Comparison of ENCODE assay signal across 8 cellular contexts in genomic region chr19:17292301-17293074, GRCh38. TPM values are rescaled to one million over a fixed set of nuclear protein-coding genes. Genes with fewer than 3 reads are reported as not detected.
DNase-seq lines count a peak whose midpoint lies in the region; ATAC-seq and TF ChIP-seq lines count a peak whose summit lies in the region.

No MANE protein-coding gene starts in this region.

- H3K4me3 ChIP-seq in GM12865 (ENCODE audit: low read depth, low read length) (peak overlapping the region; percentile 51), HFF-Myc (replicated peaks; ENCODE audit: low read depth, low read length) (peak overlapping the region; percentile 61)

- H3K36me3 Mint-ChIP-seq in activated CD4-positive, alpha-beta memory T cell treated with anti-CD3 and anti-CD28 coated beads, Interleukin-2, amount 10 ng/mL, durations not matched to agents 7 days and 5 days (ENCODE audit: low read depth) = peaks cover 2% of the 10 kb centered on the region
- no peaks in the 10 kb centered on the region for H3K36me3 Mint-ChIP-seq in memory B cell

- H3K4me3 Mint-ChIP-seq in activated CD4-positive, alpha-beta memory T cell treated with anti-CD3 and anti-CD28 coated beads, Interleukin-2, amount 10 ng/mL, durations not matched to agents 7 days and 5 days = peak overlapping the region; percentile 83
- H3K4me3 Mint-ChIP-seq in memory B cell = peak overlapping the region; percentile 82

- TF ChIP-seq CTCF in GM12865 (IDR thresholded peaks at IDR 0.05; ENCODE audit: insufficient read depth, low read depth, low read length, missing control alignments) (peak; percentile 84), HFF-Myc (IDR thresholded peaks at IDR 0.05; ENCODE audit: low read depth, low read length, missing control alignments) (peak; percentile 65)

- peaks cover 3% of the 10 kb centered on the region for H3K27me3 Mint-ChIP-seq in activated CD4-positive, alpha-beta memory T cell treated with anti-CD3 and anti-CD28 coated beads, Interleukin-2, amount 10 ng/mL, durations not matched to agents 7 days and 5 days
- no peaks in the 10 kb centered on the region for H3K27me3 Mint-ChIP-seq in memory B cell

- no peaks in the 10 kb centered on the region for H3K9me3 Mint-ChIP-seq in activated CD4-positive, alpha-beta memory T cell treated with anti-CD3 and anti-CD28 coated beads, Interleukin-2, amount 10 ng/mL, durations not matched to agents 7 days and 5 days
- H3K9me3 Mint-ChIP-seq in memory B cell = no peaks in the 10 kb centered on the region

- DNase-seq in GM12865 (ENCODE audit: low read depth) = peak; percentile 90
- peak; percentile 92 for DNase-seq in HFF-Myc (ENCODE audit: extremely low read depth, low read depth)
- peak; percentile 88 to 89 for DNase-seq in NCI-H524 (lab: John Stamatoyannopoulos, UW)
- DNase-seq in activated CD4-positive, alpha-beta memory T cell treated with anti-CD3 and anti-CD28 coated beads, Interleukin-2, amount 10 ng/mL, durations not matched to agents 7 days and 5 days = peak; percentile 82
- DNase-seq in effector CD4-positive, alpha-beta T cell = peak; percentile 72
- peak; percentile 81 to 87 for DNase-seq in memory B cell (ENCODE audit: low spot score in 2 of 2)
- DNase-seq in stimulated activated CD8-positive, alpha-beta memory T cell treated with anti-CD3 and anti-CD28 coated beads, Interleukin-15, amount 100 ng/mL, for 4 hours (ENCODE audit: low read depth in 2 of 2) = peak; percentile 49 to 54
- no peak for DNase-seq in DMS79 treated with DMSO at 0.1 percent for 48 hours (lab: John Stamatoyannopoulos, UW)

- H3K27ac Mint-ChIP-seq in activated CD4-positive, alpha-beta memory T cell treated with anti-CD3 and anti-CD28 coated beads, Interleukin-2, amount 10 ng/mL, durations not matched to agents 7 days and 5 days = peak overlapping the region; percentile 40
- no peak overlapping the region for H3K27ac Mint-ChIP-seq in memory B cell

- CTCF ChIA-PET in activated CD4-positive, alpha-beta memory T cell treated with anti-CD3 and anti-CD28 coated beads, Interleukin-2, amount 10 ng/mL, durations not matched to agents 7 days and 5 days (lab: Charles Lee) = interaction anchor here (0.6 to 2.6 kb wide), 22 partner anchors 9 to 127 kb away, joined by 3 to 15 read pairs (median 4); partner anchors contain the start of genes ABHD8, ANKLE1, ANO8 and BABAM1

- POLR2A ChIA-PET in activated CD4-positive, alpha-beta memory T cell treated with anti-CD3 and anti-CD28 coated beads, Interleukin-2, amount 10 ng/mL, durations not matched to agents 7 days and 5 days (lab: Charles Lee) = interaction anchor here (0.8 to 2.9 kb wide), 8 partner anchors 11 to 96 kb away, joined by 3 to 13 read pairs (median 4); partner anchors contain the start of genes ABHD8, ANKLE1 and DDA1

- H3K4me1 Mint-ChIP-seq in activated CD4-positive, alpha-beta memory T cell treated with anti-CD3 and anti-CD28 coated beads, Interleukin-2, amount 10 ng/mL, durations not matched to agents 7 days and 5 days = peaks cover 15% of the 10 kb centered on the region
- H3K4me1 Mint-ChIP-seq in memory B cell = peaks cover 5% of the 10 kb centered on the region

- ATAC-seq in memory B cell (ENCODE audit: low read depth) = peak; percentile 89

RNA-seq across cellular contexts. Expression of gene ABHD8, which starts 10.7 kb away (rescaled TPM):
- 10 to 100 TPM; 10.6 to 12.2 TPM for total RNA-seq in activated CD4-positive, alpha-beta memory T cell treated with anti-CD3 and anti-CD28 coated beads, Interleukin-2, amount 10 ng/mL, durations not matched to agents 7 days and 5 days

RNA-seq across cellular contexts. Expression of gene ANKLE1, which starts 10.8 kb away (rescaled TPM):
- total RNA-seq in activated CD4-positive, alpha-beta memory T cell treated with anti-CD3 and anti-CD28 coated beads, Interleukin-2, amount 10 ng/mL, durations not matched to agents 7 days and 5 days = 1 to 10 TPM; 7.6 to 8.2 TPM

RNA-seq across cellular contexts. Expression of gene MRPL34, which starts 13.2 kb away (rescaled TPM):
- total RNA-seq in activated CD4-positive, alpha-beta memory T cell treated with anti-CD3 and anti-CD28 coated beads, Interleukin-2, amount 10 ng/mL, durations not matched to agents 7 days and 5 days = 10 to 100 TPM; 82.8 to 98.3 TPM

RNA-seq across cellular contexts. Expression of gene DDA1, which starts 16.9 kb away (rescaled TPM):
- 10 to 100 TPM; 58.6 to 61.2 TPM for total RNA-seq in activated CD4-positive, alpha-beta memory T cell treated with anti-CD3 and anti-CD28 coated beads, Interleukin-2, amount 10 ng/mL, durations not matched to agents 7 days and 5 days

RNA-seq across cellular contexts. Expression of gene BABAM1, which starts 25.2 kb away (rescaled TPM):
- 100 to 1,000 TPM in 1 of 2 experiments, 10 to 100 TPM in 1; 98.5 to 100 TPM for total RNA-seq in activated CD4-positive, alpha-beta memory T cell treated with anti-CD3 and anti-CD28 coated beads, Interleukin-2, amount 10 ng/mL, durations not matched to agents 7 days and 5 days
